Comparison of ENCODE assay signal across 1 cellular context in the genomic region with DNA sequence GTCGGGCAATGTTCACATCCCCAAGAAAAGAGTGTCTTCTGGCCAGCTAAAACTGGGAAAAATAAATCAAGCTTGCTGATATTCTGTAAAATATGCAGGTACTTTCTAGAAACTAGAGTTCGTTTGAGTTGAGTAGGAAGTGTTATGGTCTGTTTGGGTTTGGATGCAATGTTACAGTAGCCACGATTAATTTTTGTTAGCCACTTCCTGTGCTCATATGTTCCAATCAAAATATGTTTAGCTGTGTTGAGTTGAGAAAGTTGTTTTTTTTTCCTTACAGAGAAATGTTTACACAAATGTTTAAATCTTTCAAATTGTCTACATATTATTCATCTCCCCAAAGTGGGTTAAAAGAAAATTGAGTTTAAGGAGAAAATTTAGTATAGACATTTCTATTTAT.
TF ChIP-seq lines count a peak whose summit lies in the region.

No MANE protein-coding gene starts in this region.

TF ChIP-seq in HCT116, 20 proteins besides CTCF, POLR2A, EP300 and RAD21 (continued from another document):
- TF ChIP-seq, protein P1, sequence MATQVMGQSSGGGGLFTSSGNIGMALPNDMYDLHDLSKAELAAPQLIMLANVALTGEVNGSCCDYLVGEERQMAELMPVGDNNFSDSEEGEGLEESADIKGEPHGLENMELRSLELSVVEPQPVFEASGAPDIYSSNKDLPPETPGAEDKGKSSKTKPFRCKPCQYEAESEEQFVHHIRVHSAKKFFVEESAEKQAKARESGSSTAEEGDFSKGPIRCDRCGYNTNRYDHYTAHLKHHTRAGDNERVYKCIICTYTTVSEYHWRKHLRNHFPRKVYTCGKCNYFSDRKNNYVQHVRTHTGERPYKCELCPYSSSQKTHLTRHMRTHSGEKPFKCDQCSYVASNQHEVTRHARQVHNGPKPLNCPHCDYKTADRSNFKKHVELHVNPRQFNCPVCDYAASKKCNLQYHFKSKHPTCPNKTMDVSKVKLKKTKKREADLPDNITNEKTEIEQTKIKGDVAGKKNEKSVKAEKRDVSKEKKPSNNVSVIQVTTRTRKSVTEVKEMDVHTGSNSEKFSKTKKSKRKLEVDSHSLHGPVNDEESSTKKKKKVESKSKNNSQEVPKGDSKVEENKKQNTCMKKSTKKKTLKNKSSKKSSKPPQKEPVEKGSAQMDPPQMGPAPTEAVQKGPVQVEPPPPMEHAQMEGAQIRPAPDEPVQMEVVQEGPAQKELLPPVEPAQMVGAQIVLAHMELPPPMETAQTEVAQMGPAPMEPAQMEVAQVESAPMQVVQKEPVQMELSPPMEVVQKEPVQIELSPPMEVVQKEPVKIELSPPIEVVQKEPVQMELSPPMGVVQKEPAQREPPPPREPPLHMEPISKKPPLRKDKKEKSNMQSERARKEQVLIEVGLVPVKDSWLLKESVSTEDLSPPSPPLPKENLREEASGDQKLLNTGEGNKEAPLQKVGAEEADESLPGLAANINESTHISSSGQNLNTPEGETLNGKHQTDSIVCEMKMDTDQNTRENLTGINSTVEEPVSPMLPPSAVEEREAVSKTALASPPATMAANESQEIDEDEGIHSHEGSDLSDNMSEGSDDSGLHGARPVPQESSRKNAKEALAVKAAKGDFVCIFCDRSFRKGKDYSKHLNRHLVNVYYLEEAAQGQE (IDR thresholded peaks at IDR 0.05; ENCODE audit: low read depth) = no peak
- TF ChIP-seq JUND (IDR thresholded peaks at IDR 0.05) (no peak), FOSL1 (IDR thresholded peaks at IDR 0.05; ENCODE audit: low read depth) (no peak)
